ENCODE assay signal across 29 cellular contexts in the genomic region with DNA sequence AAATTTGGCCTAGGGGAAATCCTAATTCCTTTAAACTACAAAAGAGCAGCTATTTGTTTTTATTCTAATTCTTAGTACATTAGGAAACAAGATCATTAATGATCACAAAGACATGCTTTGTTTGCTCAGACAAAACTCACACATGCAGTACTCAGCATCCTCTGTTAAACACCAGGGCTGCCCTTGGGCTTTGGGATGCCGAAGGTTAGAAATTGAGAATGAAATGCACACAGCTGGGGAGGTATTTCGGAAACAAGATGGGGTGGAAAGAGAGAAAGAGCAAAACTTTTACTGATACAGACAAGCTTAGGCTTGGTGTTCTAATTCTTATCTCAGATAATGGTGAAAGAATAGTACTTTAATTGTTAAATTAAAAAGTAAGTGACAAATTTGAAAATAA.
"Had no signal": no experiment of that assay in that cellular context is flagged by ENCODE, and none has a peak within 500 bp of the region (broad histone marks: within the 10 kb centered on the region; RNA-seq: fewer than 3 reads in every experiment).

No MANE protein-coding gene starts in this region.

- H3K4me1 Mint-ChIP-seq: naive thymus-derived CD4-positive, alpha-beta T cell; natural killer cell; stimulated activated memory B cell treated with anti-CD40 and anti-IgM and Interleukin-4, amounts not matched to agents 10 μg/mL and 1 μg/mL and 100 μg/mL, for 72 hours; stimulated activated naive CD8-positive, alpha-beta T cell treated with anti-CD3 and anti-CD28 coated beads, Interleukin-15, amount 100 ng/mL, for 72 hours had no signal

- H3K9me3 Mint-ChIP-seq: natural killer cell; neural crest cell; stimulated activated memory B cell treated with anti-CD40 and anti-IgM and Interleukin-4, amounts not matched to agents 10 μg/mL and 1 μg/mL and 100 μg/mL, for 72 hours; stimulated activated naive CD8-positive, alpha-beta T cell treated with anti-CD3 and anti-CD28 coated beads, Interleukin-15, amount 100 ng/mL, for 72 hours; type B pancreatic cell had no signal

- H3K9me3 ChIP-seq: ovary, psoas muscle, right lobe of liver, sigmoid colon, suprapubic skin, testis, tibial artery, transverse colon, upper lobe of right lung, uterus had no signal

- H3K4me3 Mint-ChIP-seq: naive thymus-derived CD4-positive, alpha-beta T cell; natural killer cell; nephron progenitor cell; neural crest cell; stimulated activated memory B cell treated with anti-CD40 and anti-IgM and Interleukin-4, amounts not matched to agents 10 μg/mL and 1 μg/mL and 100 μg/mL, for 72 hours; stimulated activated naive CD8-positive, alpha-beta T cell treated with anti-CD3 and anti-CD28 coated beads, Interleukin-15, amount 100 ng/mL, for 72 hours; type B pancreatic cell had no signal

- H3K4me1 ChIP-seq: parathyroid adenoma, psoas muscle, right lobe of liver, sigmoid colon, suprapubic skin, testis, tibial artery, transverse colon, upper lobe of right lung, uterus had no signal

- DNase-seq: naive thymus-derived CD4-positive, alpha-beta T cell; natural killer cell; nephron progenitor cell; occipital lobe; ovary; posterior cingulate gyrus; right lobe of liver; sigmoid colon; small intestine; stimulated activated CD4-positive, alpha-beta T cell treated with anti-CD3 and anti-CD28 coated beads, Interleukin-15, amount 100 ng/mL, for 24 hours; stimulated activated CD4-positive, alpha-beta T cell treated with anti-CD3 and anti-CD28 coated beads, Interleukin-4, amount 100 ng/mL, for 1 hour; stimulated activated CD4-positive, alpha-beta T cell treated with anti-CD3 and anti-CD28 coated beads, Interleukin-4, amount 100 ng/mL, for 4 hours; stimulated activated CD8-positive, alpha-beta memory T cell treated with anti-CD3 and anti-CD28 coated beads, Interleukin-4, amount 100 ng/mL, for 48 hours; stimulated activated naive CD4-positive, alpha-beta T cell; stimulated activated naive CD8-positive, alpha-beta T cell treated with anti-CD3 and anti-CD28 coated beads, Interleukin-15, amount 100 ng/mL, for 72 hours; stimulated activated naive CD8-positive, alpha-beta T cell treated with anti-CD3 and anti-CD28 coated beads, Interleukin-15, Interleukin-2, amounts not matched to agents 100 U/mL and 50 U/mL, for 24 hours; substantia nigra; testis; tibial artery; transverse colon; upper lobe of right lung; uterus had no signal

- H3K27ac Mint-ChIP-seq: naive thymus-derived CD4-positive, alpha-beta T cell; natural killer cell; nephron progenitor cell; progenitor cell of endocrine pancreas; stimulated activated memory B cell treated with anti-CD40 and anti-IgM and Interleukin-4, amounts not matched to agents 10 μg/mL and 1 μg/mL and 100 μg/mL, for 72 hours; type B pancreatic cell had no signal

- H2AFZ ChIP-seq: parathyroid adenoma had no signal

- ATAC-seq: naive thymus-derived CD4-positive, alpha-beta T cell; natural killer cell; right lobe of liver; stimulated activated memory B cell treated with anti-CD40 and anti-IgM and Interleukin-4, amounts not matched to agents 10 μg/mL and 1 μg/mL and 100 μg/mL, for 72 hours; stimulated activated naive CD8-positive, alpha-beta T cell treated with anti-CD3 and anti-CD28 coated beads, Interleukin-15, amount 100 ng/mL, for 72 hours; stimulated activated naive CD8-positive, alpha-beta T cell treated with anti-CD3 and anti-CD28 coated beads, Interleukin-15, Interleukin-2, amounts not matched to agents 100 U/mL and 50 U/mL, for 24 hours; upper lobe of right lung had no signal

- H3K36me3 ChIP-seq: ovary, right lobe of liver, suprapubic skin, transverse colon, upper lobe of right lung, uterus had no signal

- H3K36me3 Mint-ChIP-seq: naive thymus-derived CD4-positive, alpha-beta T cell; natural killer cell; stimulated activated memory B cell treated with anti-CD40 and anti-IgM and Interleukin-4, amounts not matched to agents 10 μg/mL and 1 μg/mL and 100 μg/mL, for 72 hours had no signal

- H3K4me3 ChIP-seq: ovary, psoas muscle, right lobe of liver, sigmoid colon, suprapubic skin, testis, tibial artery, transverse colon, upper lobe of right lung, uterus had no signal

- H3K79me2 ChIP-seq: parathyroid adenoma had no signal

- H3K27me3 ChIP-seq: ovary, right lobe of liver, sigmoid colon, suprapubic skin, testis, tibial artery, upper lobe of right lung, uterus had no signal

- H3K9ac ChIP-seq: parathyroid adenoma had no signal

- H3K27ac ChIP-seq: ovary, parathyroid adenoma, psoas muscle, right lobe of liver, sigmoid colon, suprapubic skin, testis, tibial artery, transverse colon, upper lobe of right lung, uterus had no signal

- H3K27me3 Mint-ChIP-seq: progenitor cell of endocrine pancreas, type B pancreatic cell had no signal
